Comparison of ENCODE assay signal across 8 cellular contexts in the genomic region with DNA sequence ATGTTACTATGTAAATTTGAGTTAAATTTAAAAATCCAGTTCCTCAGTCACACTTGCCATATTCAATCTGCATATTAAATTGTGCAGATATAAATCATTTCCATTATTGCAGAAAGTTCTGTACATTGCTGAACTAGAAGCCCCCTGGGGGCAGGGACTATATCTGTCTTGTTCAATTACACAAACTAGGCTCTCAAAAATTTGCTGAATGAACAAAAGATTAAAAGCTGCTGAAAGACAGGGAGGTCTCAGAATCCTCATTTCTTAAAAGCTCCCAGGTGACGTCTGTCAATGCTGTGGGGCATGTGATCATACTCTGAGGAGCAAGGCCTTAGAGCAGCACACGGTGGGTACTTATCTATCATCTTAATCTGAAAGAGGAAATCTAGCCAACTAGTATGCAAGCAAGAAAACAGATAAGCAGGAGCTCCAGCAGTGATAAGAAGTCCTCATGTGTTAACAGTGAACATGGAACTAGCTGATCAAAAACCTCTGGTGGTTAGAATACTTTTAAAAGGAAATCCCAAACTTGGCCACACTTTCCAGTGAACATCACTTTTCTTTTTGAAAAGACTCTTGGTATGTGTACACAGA.
"Had no signal": no experiment of that assay in that cellular context is flagged by ENCODE, and none has a peak within 500 bp of the region (broad histone marks: within the 10 kb centered on the region; RNA-seq: fewer than 3 reads in every experiment).

No MANE protein-coding gene starts in this region.

- H3K4me3 Mint-ChIP-seq: activated T-cell treated with anti-CD3 and anti-CD28 coated beads, Interleukin-2, amount 50 U/mL, for 72 hours had no signal

- H3K79me2 ChIP-seq: hepatocyte had no signal

- H3K27ac ChIP-seq: hepatocyte, ovary had no signal

- ATAC-seq: activated CD4-positive, CD25-positive, alpha-beta regulatory T cell treated with anti-CD3 and anti-CD28 coated beads, Interleukin-2, amount 50 U/mL, for 24 hours; activated T-cell treated with anti-CD3 and anti-CD28 coated beads, Interleukin-2, amount 50 U/mL, for 72 hours had no signal

- H3K4me3 ChIP-seq: hepatocyte, ovary had no signal

- H3K36me3 ChIP-seq: ovary had no signal

- H2AFZ ChIP-seq: hepatocyte had no signal

- H3K4me2 ChIP-seq: hepatocyte had no signal

- DNase-seq: activated CD4-positive, alpha-beta T cell treated with anti-CD3 and anti-CD28 coated beads, Interleukin-2, amount 50 U/mL, for 4 hours; activated T-cell treated with anti-CD3 and anti-CD28 coated beads, Interleukin-2, amount 50 U/mL, for 72 hours; islet precursor cell; ovary; stimulated activated CD4-positive, alpha-beta T cell treated with anti-CD3 and anti-CD28 coated beads, Interleukin-2, amount 100 ng/mL, for 24 hours; SW 1271 had no signal

- H3K27ac Mint-ChIP-seq: activated T-cell treated with anti-CD3 and anti-CD28 coated beads, Interleukin-2, amount 50 U/mL, for 72 hours had no signal

- H3K27me3 ChIP-seq: hepatocyte, ovary had no signal

- H3K9me3 ChIP-seq: ovary had no signal
